6 cellular contexts compared by ENCODE assay signal in genomic region chr7:2743523-2744185, GRCh38. TPM values are rescaled to one million over a fixed set of nuclear protein-coding genes. Genes with fewer than 3 reads are reported as not detected.
DNase-seq lines count a peak whose midpoint lies in the region; ATAC-seq, FAIRE-seq and TF ChIP-seq lines count a peak whose summit lies in the region.
"Not testable (repeated sequence)": the region's sequence is repeated elsewhere in the genome, so short reads cannot be mapped to it uniquely, and the experiment has no call there.

No MANE protein-coding gene starts in this region.

- H3K9ac ChIP-seq in endodermal cell (ENCODE audit: extremely low read depth, low read length, poor library complexity, severe bottlenecking) = not testable (repeated sequence)

- H3K36me3 Mint-ChIP-seq in WTC11 = peaks cover 64% of the 10 kb centered on the region
- H3K36me3 Mint-ChIP-seq in activated T-cell treated with anti-CD3 and anti-CD28 coated beads, Interleukin-2, amount 50 U/mL, for 24 hours (ENCODE audit: low read depth) = not testable (repeated sequence)
- H3K36me3 Mint-ChIP-seq in endodermal cell (ENCODE audit: low read depth) = peaks cover 53% of the 10 kb centered on the region

- H3K4me1 ChIP-seq in endodermal cell (ENCODE audit: control insufficient read depth, insufficient read depth, low read length) = not testable (repeated sequence)

- peak; percentile 54 for DNase-seq in Jurkat, Clone E6-1 (ENCODE audit: low read depth, low spot score)
- DNase-seq in WTC11 (ENCODE audit: low spot score) (peak; percentile 6), mesenteric fat pad (ENCODE audit: low spot score) (peak; percentile 45)
- peak; percentile 21 for DNase-seq in activated T-cell treated with anti-CD3 and anti-CD28 coated beads, Interleukin-2, amount 50 U/mL, for 24 hours
- DNase-seq in endodermal cell; urothelium cell line (ENCODE audit: low spot score): not testable (repeated sequence)

- H3K4me3 Mint-ChIP-seq in WTC11; activated T-cell treated with anti-CD3 and anti-CD28 coated beads, Interleukin-2, amount 50 U/mL, for 24 hours; endodermal cell: not testable (repeated sequence)

- POLR2A ChIA-PET in WTC11 (lab: Charles Lee) = not testable (repeated sequence)

- peaks cover 18% of the 10 kb centered on the region for H3K9me3 ChIP-seq in endodermal cell (ENCODE audit: control insufficient read depth, low read length)

- ATAC-seq in WTC11 = not testable (repeated sequence)

- H3K27me3 Mint-ChIP-seq in WTC11 (ENCODE audit: low read depth); activated T-cell treated with anti-CD3 and anti-CD28 coated beads, Interleukin-2, amount 50 U/mL, for 24 hours; endodermal cell (ENCODE audit: insufficient read depth): not testable (repeated sequence)

- not testable (repeated sequence) for H3K4me1 Mint-ChIP-seq in WTC11; activated T-cell treated with anti-CD3 and anti-CD28 coated beads, Interleukin-2, amount 50 U/mL, for 24 hours (ENCODE audit: low read depth); endodermal cell

- H3K27ac Mint-ChIP-seq in WTC11; activated T-cell treated with anti-CD3 and anti-CD28 coated beads, Interleukin-2, amount 50 U/mL, for 24 hours; endodermal cell: not testable (repeated sequence)

- TF ChIP-seq CTCF in WTC11 (IDR thresholded peaks at IDR 0.05); endodermal cell (conservative IDR thresholded peaks at IDR 0.05): not testable (repeated sequence)

- not testable (repeated sequence) for H3K27me3 ChIP-seq in endodermal cell (ENCODE audit: control insufficient read depth, insufficient read depth, low read length, poor library complexity, severe bottlenecking)

- H3K4me3 ChIP-seq in Jurkat, Clone E6-1 (ENCODE audit: low read length) = not testable (repeated sequence)
- peak overlapping the region; percentile 40 for H3K4me3 ChIP-seq in endodermal cell (ENCODE audit: low read length)

- peaks cover 46% of the 10 kb centered on the region for H3K9me3 Mint-ChIP-seq in WTC11
- H3K9me3 Mint-ChIP-seq in activated T-cell treated with anti-CD3 and anti-CD28 coated beads, Interleukin-2, amount 50 U/mL, for 24 hours = not testable (repeated sequence)
- H3K9me3 Mint-ChIP-seq in endodermal cell = peaks cover 59% of the 10 kb centered on the region

- WGBS in endodermal cell (ENCODE audit: insufficient coverage in 1 of 2, insufficient read length in 1 of 2), 2 experiments = 96% methylated on average over 14 to 20 of the region's 20 CpGs

- CTCF ChIA-PET in WTC11 (lab: Charles Lee) = not testable (repeated sequence)

- H3K27ac ChIP-seq in endodermal cell (ENCODE audit: low read depth, low read length) = not testable (repeated sequence)

- H3K36me3 ChIP-seq in endodermal cell (ENCODE audit: control insufficient read depth, insufficient read depth, low read length) = peaks cover 30% of the 10 kb centered on the region

- FAIRE-seq in urothelium cell line (lab: Jason Lieb, UNC) = peak; percentile 37

RNA-seq across cellular contexts. Expression of gene AMZ1, which starts 55.7 kb away (rescaled TPM):
- 0.37 TPM for polyA plus RNA-seq in Jurkat, Clone E6-1 (2012; ENCODE audit: insufficient read depth, insufficient read length)
- 0.85 to 1.4 TPM (median 1.4 TPM) in 3 replicates for total RNA-seq in WTC11 (2021)
- total RNA-seq in endodermal cell = 1 to 10 TPM in 1 of 2 donors, under 1 TPM in 1; 0.66 to 1.6 TPM
- 0.07 TPM for polyA plus RNA-seq in endodermal cell (2013, experiment 1 of 2)
- not detected for polyA plus RNA-seq in endodermal cell (2013, experiment 2 of 2)
- total RNA-seq in mesenteric fat pad = 0.16 TPM
